8 cellular contexts compared by ENCODE assay signal in the genomic region with DNA sequence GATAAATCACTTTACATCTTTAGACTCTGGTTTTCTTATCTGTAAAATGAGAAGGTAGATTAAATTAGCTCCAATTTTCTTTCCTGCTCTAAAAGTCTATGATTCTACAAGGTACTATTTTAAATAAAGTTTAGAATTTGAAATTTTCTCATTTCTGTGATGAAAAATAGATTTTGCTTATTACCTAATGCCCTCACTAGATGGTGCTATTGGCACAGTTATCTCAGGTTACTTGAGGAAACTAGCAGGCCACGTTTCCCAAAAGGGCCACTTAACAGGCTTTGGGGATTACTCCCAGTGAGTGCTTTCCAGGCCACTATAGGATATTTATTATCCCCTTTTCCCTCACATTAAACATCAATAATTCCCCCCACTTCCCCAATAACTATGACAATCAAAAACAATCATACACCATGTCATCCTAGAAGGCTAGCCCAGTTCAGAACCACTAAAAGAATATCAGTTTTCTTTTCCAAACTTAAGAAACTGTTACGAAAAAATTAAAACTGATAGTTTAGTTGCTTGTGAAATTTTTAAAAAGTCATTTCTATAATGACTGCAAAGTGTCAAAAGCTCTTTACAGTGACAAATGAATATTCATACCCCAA. TPM values are rescaled to one million over a fixed set of nuclear protein-coding genes. Genes with fewer than 3 reads are reported as not detected.
DNase-seq lines count a peak whose midpoint lies in the region; ATAC-seq and TF ChIP-seq lines count a peak whose summit lies in the region.

No MANE protein-coding gene starts in this region.

- H3K4me1 ChIP-seq in suprapubic skin, result no peaks in the 10 kb centered on the region

- no peak overlapping the region for H3K4me3 ChIP-seq in AG04450 (ENCODE audit: low read depth, low read length)
- H3K4me3 ChIP-seq in GM06990 (replicated peaks; ENCODE audit: low read depth, low read length), result no peak overlapping the region
- no peak overlapping the region for H3K4me3 ChIP-seq in choroid plexus epithelial cell (ENCODE audit: low read depth, low read length)
- H3K4me3 ChIP-seq in suprapubic skin, result no peak overlapping the region

- peak; percentile 70 for TF ChIP-seq CTCF in AG04450 (IDR thresholded peaks at IDR 0.05; ENCODE audit: low read depth, low read length)
- TF ChIP-seq CTCF in GM06990 (IDR thresholded peaks at IDR 0.05; ENCODE audit: insufficient read depth, low read length, poor library complexity, severe bottlenecking), result peak; percentile 55
- peak; percentile 71 for TF ChIP-seq CTCF in choroid plexus epithelial cell (conservative IDR thresholded peaks at IDR 0.05; ENCODE audit: low read depth, low read length)
- peak; percentile 47 to 82 for TF ChIP-seq CTCF in suprapubic skin (IDR thresholded peaks at IDR 0.05)

- TF ChIP-seq EP300 in suprapubic skin (IDR thresholded peaks at IDR 0.05), result no peak

- CTCF ChIA-PET in AG04450 (lab: Charles Lee), result interaction anchor here (0.6 to 15.1 kb wide), 46 partner anchors 10 to 1432 kb away, joined by 3 to 492 read pairs (median 4); partner anchors contain the start of gene OMA1

- ATAC-seq in left colon (peak; percentile 65), HG02610 (IDR thresholded peaks at IDR 0.05; ENCODE audit: unreplicated experiment) (no peak)

- H3K36me3 ChIP-seq in GM06990 (ENCODE audit: control insufficient read depth, insufficient read depth, low read length), result peaks cover 4% of the 10 kb centered on the region
- H3K36me3 ChIP-seq in suprapubic skin, result peaks cover 15% of the 10 kb centered on the region

- TF ChIP-seq POLR2A in suprapubic skin (IDR thresholded peaks at IDR 0.05), result no peak

- POLR2A ChIA-PET in AG04450 (lab: Yijun Ruan, JAX), result interaction anchor here (0.6 kb wide), 1 partner anchor 31 kb away, joined by 7 read pairs; the partner anchor contains the start of gene OMA1

- H3K9me3 ChIP-seq in AG04450 (ENCODE audit: control insufficient read depth, insufficient read depth, low read length) (no peaks in the 10 kb centered on the region), suprapubic skin (peaks cover 6% of the 10 kb centered on the region)

- H3K27ac ChIP-seq in AG04450 (ENCODE audit: low read depth, low read length), result no peak overlapping the region
- H3K27ac ChIP-seq in suprapubic skin, result no peak overlapping the region

- WGBS in suprapubic skin, result 39% methylated on average over 2 of the region's 2 CpGs

- DNase-seq in AG04450 (ENCODE audit: low read depth, low spot score), result peak; percentile 66
- DNase-seq in GM06990 (ENCODE audit: extremely low read depth, insufficient read length), result peak; percentile 10
- peak; percentile 4 for DNase-seq in NCI-H1092 (lab: John Stamatoyannopoulos, UW)
- peak; percentile 68 for DNase-seq in SK-N-DZ (ENCODE audit: low spot score)
- DNase-seq in choroid plexus epithelial cell (ENCODE audit: low read depth), result peak; percentile 88
- DNase-seq in left colon, result peak; percentile 22 to 24
- DNase-seq in suprapubic skin (ENCODE audit: low spot score in 2 of 2), result no peak

- no peaks in the 10 kb centered on the region for H3K27me3 ChIP-seq in AG04450 (ENCODE audit: control insufficient read depth, insufficient read depth, low read length)
- H3K27me3 ChIP-seq in GM06990 (replicated peaks; ENCODE audit: control insufficient read depth, insufficient read depth, low read length), result no peaks in the 10 kb centered on the region
- no peaks in the 10 kb centered on the region for H3K27me3 ChIP-seq in suprapubic skin

- intact Hi-C loops in left colon (cut with DNase I, micrococcal nuclease), result loop anchor here in 1 of 2 donors (5.0 kb wide), 1 partner anchor 136 kb away; no protein-coding TSS in a partner anchor

RNA-seq across cellular contexts. Expression of gene OMA1, which starts 30.6 kb away (rescaled TPM):
- 12.1 and 17.3 TPM in 2 replicates for polyA plus RNA-seq in AG04450 (2011; rRNA removed)
- polyA minus RNA-seq in AG04450 (2011; rRNA and poly(A)+ RNA removed), result 8.1 and 8.9 TPM in 2 replicates
- polyA plus RNA-seq in SK-N-DZ (2014; cell fraction: cytosol; rRNA removed), result 10.2 and 14.2 TPM in 2 replicates
- polyA plus RNA-seq in SK-N-DZ (2014; cell fraction: nucleus; rRNA removed), result 13.1 and 18.0 TPM in 2 replicates
- total RNA-seq in left colon (10 to 100 TPM; 23.8 to 26.2 TPM), suprapubic skin (10 to 100 TPM; 17.9 to 31.5 (median 27.8) TPM)

Comparison
In these comparisons a context has a peak if more than half of its experiments do, and no peak if none do; other contexts are left out.
1. DNase-seq: peak in AG04450 (single experiment), GM06990 (single experiment), NCI-H1092 (single experiment), SK-N-DZ (single experiment), choroid plexus epithelial cell (single experiment) and left colon (2 of 2); none in suprapubic skin (0 of 2).
2. Peak in every context shown above with its lines, with median percentiles within 50 percentile points of each other: CTCF ChIP-seq.